In the genomic region with DNA sequence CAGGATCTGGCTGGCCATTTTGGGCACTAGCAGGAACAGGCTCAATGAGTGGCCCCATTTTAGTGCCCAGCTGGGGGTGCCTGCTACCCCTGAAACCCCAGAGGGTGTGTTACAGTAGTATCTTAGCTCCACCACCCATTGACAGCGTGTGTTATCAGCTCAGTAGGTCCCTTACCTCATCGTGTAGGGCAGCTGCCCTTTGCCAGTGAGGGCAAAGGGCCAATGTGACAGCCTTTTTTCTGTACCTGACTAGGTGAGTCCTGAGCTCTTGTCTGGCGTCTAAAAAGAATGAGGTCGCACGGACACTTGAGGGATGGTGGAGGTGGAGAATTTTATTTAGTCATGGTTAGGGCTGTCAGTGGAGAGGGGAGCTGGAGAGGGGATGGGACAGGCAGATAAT, we compare ENCODE assay signal across 20 cellular contexts.
DNase-seq lines count a peak whose midpoint lies in the region; ATAC-seq and TF ChIP-seq lines count a peak whose summit lies in the region.
"Had no signal": no experiment of that assay in that cellular context is flagged by ENCODE, and none has a peak within 500 bp of the region (broad histone marks: within the 10 kb centered on the region; RNA-seq: fewer than 3 reads in every experiment).

No MANE protein-coding gene starts in this region.

- H2BK12ac ChIP-seq in mesenchymal stem cell (ENCODE audit: low read length in 2 of 2) = peak overlapping the region; percentile 22 to 47

- peak overlapping the region; percentile 62 to 79 for H3K4ac ChIP-seq in mesenchymal stem cell (ENCODE audit: low read depth in 1 of 2, low read length in 2 of 2)

- H3K27ac ChIP-seq in SJSA1 (peak overlapping the region; percentile 60; the same call in 1 of the 2 replicates), mesenchymal stem cell (ENCODE audit: low read length, poor library complexity, severe bottlenecking) (no peak overlapping the region), spleen (no peak overlapping the region), esophagus squamous epithelium (no peak overlapping the region), esophagus muscularis mucosa (replicated peaks in 1 of 4) (no peak overlapping the region)
- H3K27ac ChIP-seq: 22Rv1, BLaER1 had no signal

- intact Hi-C loops in spleen (cut with DNase I; ENCODE audit: low total_unique reads) (no loop called here), esophagus squamous epithelium (cut with DNase I) (no loop called here), esophagus muscularis mucosa (cut with DNase I) (no loop called here)

- TF ChIP-seq POLR2A in spleen (IDR thresholded peaks at IDR 0.05) (no peak), esophagus squamous epithelium (IDR thresholded peaks at IDR 0.05) (no peak), esophagus muscularis mucosa (IDR thresholded peaks at IDR 0.05; ENCODE audit: low read depth) (no peak)

- WGBS in mesenchymal stem cell = 96% methylated on average over 5 of the region's 5 CpGs
- WGBS in spleen, 5 donors = 79 to 98% (median 84%) methylated on average over 3 to 5 of the region's 5 CpGs
- 83% methylated on average over 3 of the region's 5 CpGs; no CpG with 5 or more reads in 1 of the 2 donors for WGBS in esophagus squamous epithelium, 2 donors
- 86% methylated on average over 5 of the region's 5 CpGs for WGBS in esophagus muscularis mucosa

- no peaks in the 10 kb centered on the region for H3K9me3 ChIP-seq in SJSA1 (replicated peaks)
- H3K9me3 ChIP-seq in mesenchymal stem cell (ENCODE audit: control insufficient read depth, low read length) = no peaks in the 10 kb centered on the region
- no peaks in the 10 kb centered on the region for H3K9me3 ChIP-seq in spleen
- no peaks in the 10 kb centered on the region for H3K9me3 ChIP-seq in esophagus squamous epithelium
- H3K9me3 ChIP-seq in esophagus muscularis mucosa = no peaks in the 10 kb centered on the region
- H3K9me3 ChIP-seq: BLaER1, HAP-1 had no signal

- H3K27me3 ChIP-seq in SJSA1 (replicated peaks) = no peaks in the 10 kb centered on the region
- H3K27me3 ChIP-seq in mesenchymal stem cell (ENCODE audit: control insufficient read depth in 1 of 2, insufficient read depth in 1 of 2, low read length in 2 of 2) = no peaks in the 10 kb centered on the region
- no peaks in the 10 kb centered on the region for H3K27me3 ChIP-seq in spleen (replicated peaks in 1 of 7)
- no peaks in the 10 kb centered on the region for H3K27me3 ChIP-seq in esophagus squamous epithelium
- H3K27me3 ChIP-seq in esophagus muscularis mucosa = no peaks in the 10 kb centered on the region
- H3K27me3 ChIP-seq: BLaER1 had no signal

- no peak overlapping the region for H3K23ac ChIP-seq in mesenchymal stem cell (ENCODE audit: low read length in 2 of 2)

- peak overlapping the region; percentile 64 for H2BK120ac ChIP-seq in mesenchymal stem cell (ENCODE audit: low read depth, low read length)

- H3K18ac ChIP-seq in mesenchymal stem cell (ENCODE audit: low read depth in 1 of 2, low read length in 2 of 2) = peak overlapping the region; percentile 56 to 80

- peak overlapping the region; percentile 80 for H4K91ac ChIP-seq in mesenchymal stem cell (ENCODE audit: low read length)

- H3K4me1 ChIP-seq in SJSA1 (replicated peaks) (peaks cover 61% of the 10 kb centered on the region), mesenchymal stem cell (ENCODE audit: control insufficient read depth, insufficient read depth, low read depth, low read length) (peaks cover 6% of the 10 kb centered on the region), spleen (no peaks in the 10 kb centered on the region), esophagus squamous epithelium (no peaks in the 10 kb centered on the region), esophagus muscularis mucosa (peaks cover 0 to 35% (median 13%) of the 10 kb centered on the region in 4 donors)
- H3K4me1 ChIP-seq: BLaER1 had no signal

- H3K36me3 ChIP-seq in SJSA1 (no peaks in the 10 kb centered on the region), mesenchymal stem cell (ENCODE audit: control insufficient read depth in 1 of 2, insufficient read depth in 2 of 2, low read depth in 1 of 2, low read length in 2 of 2) (no peaks in the 10 kb centered on the region), spleen (no peaks in the 10 kb centered on the region), esophagus squamous epithelium (no peaks in the 10 kb centered on the region), esophagus muscularis mucosa (no peaks in the 10 kb centered on the region)
- H3K36me3 ChIP-seq: BLaER1, HAP-1 had no signal

- H2BK15ac ChIP-seq in mesenchymal stem cell (ENCODE audit: low read depth, poor library complexity, severe bottlenecking) = peak overlapping the region; percentile 80

- no peak for TF ChIP-seq EP300 in esophagus muscularis mucosa (IDR thresholded peaks at IDR 0.05)

- H2AK5ac ChIP-seq in mesenchymal stem cell (ENCODE audit: low read length, severe bottlenecking) = peak overlapping the region; percentile 66

- TF ChIP-seq CTCF in spleen (IDR thresholded peaks at IDR 0.05 in 8 of 11, conservative IDR thresholded peaks at IDR 0.05 in 3 of 11) (no peak), esophagus squamous epithelium (IDR thresholded peaks at IDR 0.05) (no peak), esophagus muscularis mucosa (IDR thresholded peaks at IDR 0.05) (no peak)

- no peak overlapping the region for H4K8ac ChIP-seq in mesenchymal stem cell (ENCODE audit: low read length)

- no peaks in the 10 kb centered on the region for H3K79me1 ChIP-seq in mesenchymal stem cell (replicated peaks; ENCODE audit: low read length, poor library complexity, severe bottlenecking)

- no peak overlapping the region for H2BK5ac ChIP-seq in mesenchymal stem cell (ENCODE audit: low read depth, low read length, poor library complexity, severe bottlenecking)

- ATAC-seq in esophagus mucosa = no peak
- ATAC-seq: GM12878 had no signal

- peak overlapping the region in 1 of 2 experiments; percentile 55 for H3K14ac ChIP-seq in mesenchymal stem cell (ENCODE audit: low read length in 2 of 2)

- no peak overlapping the region for H3K9ac ChIP-seq in mesenchymal stem cell (ENCODE audit: low read length)
- H3K9ac ChIP-seq: BLaER1 had no signal

- H3K4me2 ChIP-seq in mesenchymal stem cell (ENCODE audit: low read length, poor library complexity, severe bottlenecking) = no peak overlapping the region
- H3K4me2 ChIP-seq: BLaER1 had no signal

- no peak overlapping the region for H2AFZ ChIP-seq in mesenchymal stem cell (ENCODE audit: low read depth, low read length)

- H3K4me3 ChIP-seq in SJSA1 (no peak overlapping the region), mesenchymal stem cell (ENCODE audit: insufficient read depth in 1 of 2, low read depth in 1 of 2, low read length in 2 of 2) (peak overlapping the region in 1 of 2 experiments; percentile 14), spleen (no peak overlapping the region), esophagus squamous epithelium (no peak overlapping the region), esophagus muscularis mucosa (no peak overlapping the region)
- H3K4me3 ChIP-seq: BLaER1, GM12878, HAP-1 had no signal

- peak; percentile 21 for DNase-seq in NCI-H748 (lab: John Stamatoyannopoulos, UW; ENCODE audit: unreplicated experiment)
- DNase-seq in NCI-H748 treated with DMSO at 0.1 percent for 48 hours (lab: John Stamatoyannopoulos, UW) = no peak
- DNase-seq in SJSA1 (ENCODE audit: low read depth in 1 of 2, low spot score in 2 of 2) = no peak
- no peak for DNase-seq in mesenchymal stem cell
- peak; percentile 34 for DNase-seq in spleen
- DNase-seq in esophagus squamous epithelium (lab: John Stamatoyannopoulos, UW) = no peak
- no peak for DNase-seq in esophagus muscularis mucosa (ENCODE audit: extremely low spot score)
- DNase-seq: CD4-positive, alpha-beta T cell; CD8-positive, alpha-beta memory T cell; DMS 273 treated with DMSO at 0.1 percent for 48 hours; DMS79; EL; GDM1; GOT3; HFFc6 had no signal

Comparison
In these comparisons a context has a peak if more than half of its experiments do, and no peak if none do; other contexts are left out.
1. DNase-seq: peak in NCI-H748 (single experiment) and spleen (single experiment); none in NCI-H748 treated with DMSO at 0.1 percent for 48 hours (single experiment), SJSA1 (0 of 2), mesenchymal stem cell (single experiment), esophagus squamous epithelium (single experiment) and esophagus muscularis mucosa (single experiment).